ENCODE assay signal across 30 cellular contexts in genomic region chr11:11366793-11367192, GRCh38. TPM values are rescaled to one million over a fixed set of nuclear protein-coding genes. Genes with fewer than 3 reads are reported as not detected.
DNase-seq lines count a peak whose midpoint lies in the region; ATAC-seq and TF ChIP-seq lines count a peak whose summit lies in the region.
"Had no signal": no experiment of that assay in that cellular context is flagged by ENCODE, and none has a peak within 500 bp of the region (broad histone marks: within the 10 kb centered on the region; RNA-seq: fewer than 3 reads in every experiment).

No MANE protein-coding gene starts in this region.

- H3K36me3 ChIP-seq in HCT116 (ENCODE audit: control insufficient read depth in 1 of 2, insufficient read depth in 2 of 2, low read length in 2 of 2) (peaks cover 0 to 5% of the 10 kb centered on the region in 2 experiments; a peak in 1 of 4 replicates), neural progenitor cell (no peaks in the 10 kb centered on the region)
- H3K36me3 ChIP-seq: breast epithelium had no signal

- H3K4me3 Mint-ChIP-seq in endothelial cell (ENCODE audit: unreplicated experiment) (peak overlapping the region; percentile 39), neural progenitor cell (no peak overlapping the region)
- H3K4me3 Mint-ChIP-seq in stimulated activated naive CD8-positive, alpha-beta T cell treated with anti-CD3 and anti-CD28 coated beads, Interleukin-15, amount 100 ng/mL, for 72 hours, result no peak overlapping the region
- H3K4me3 Mint-ChIP-seq: effector memory CD8-positive, alpha-beta T cell; nephron had no signal

- RAD21 ChIA-PET in HCT116 (lab: Charles Lee; ENCODE audit: low non-redundant PET in 1 of 2, low total read pairs in 2 of 2, uncharacterized antibody in 2 of 2, unreplicated experiment in 2 of 2), result no interaction called here

- H2AFZ ChIP-seq in HCT116 (ENCODE audit: low read depth, low read length, poor library complexity, severe bottlenecking), result no peak overlapping the region
- no peak overlapping the region for H2AFZ ChIP-seq in neural progenitor cell (replicated peaks)
- H2AFZ ChIP-seq: PC-9 had no signal

- CTCF ChIA-PET in HCT116 (lab: Charles Lee), result no interaction called here

- H3K9ac ChIP-seq in HCT116 (ENCODE audit: low read length), result no peak overlapping the region
- no peak overlapping the region for H3K9ac ChIP-seq in neural progenitor cell
- H3K9ac ChIP-seq: KMS-11 had no signal

- no peaks in the 10 kb centered on the region for H3F3A ChIP-seq in neural progenitor cell (ENCODE audit: low read depth)

- no peak for TF ChIP-seq CTCF in HCT116 (IDR thresholded peaks at IDR 0.05 in 2 of 3, conservative IDR thresholded peaks at IDR 0.05 in 1 of 3; ENCODE audit: borderline replicate concordance in 1 of 3, insufficient read depth in 1 of 3, low read depth in 2 of 3, low read length in 2 of 3)
- no peak for TF ChIP-seq CTCF in endothelial cell (IDR thresholded peaks at IDR 0.05; ENCODE audit: unreplicated experiment)
- TF ChIP-seq CTCF in neural progenitor cell (IDR thresholded peaks at IDR 0.05), result no peak

- H3K27ac Mint-ChIP-seq in endothelial cell (ENCODE audit: unreplicated experiment) (no peak overlapping the region), neural progenitor cell (no peak overlapping the region)
- no peak overlapping the region for H3K27ac Mint-ChIP-seq in stimulated activated naive CD8-positive, alpha-beta T cell treated with anti-CD3 and anti-CD28 coated beads, Interleukin-15, amount 100 ng/mL, for 72 hours
- H3K27ac Mint-ChIP-seq: activated T-helper 2 cell treated with anti-CD3 and anti-CD28 coated beads, Interferon-gamma antibody, Interleukin-2, Interleukin-4, amounts not matched to agents 10 μg/mL and 5 μg/mL and 100 μg/mL, durations not matched to agents 14 hours and 24 hours and 36 hours; effector memory CD8-positive, alpha-beta T cell; nephron had no signal

- no peak for ATAC-seq in HCT116
- ATAC-seq in stimulated activated naive CD8-positive, alpha-beta T cell treated with anti-CD3 and anti-CD28 coated beads, Interleukin-15, amount 100 ng/mL, for 72 hours, result no peak
- ATAC-seq: effector memory CD8-positive, alpha-beta T cell; esophagus mucosa had no signal

- TF ChIP-seq RAD21 in HCT116 (IDR thresholded peaks at IDR 0.05; ENCODE audit: low read depth), result no peak

- H3K4me1 ChIP-seq in HCT116 (ENCODE audit: control insufficient read depth in 1 of 2, insufficient read depth in 2 of 2, low read length in 2 of 2) (no peaks in the 10 kb centered on the region), neural progenitor cell (no peaks in the 10 kb centered on the region)
- H3K4me1 ChIP-seq: breast epithelium had no signal

- POLR2A ChIA-PET in HCT116 (lab: Charles Lee), result no interaction called here

- H4K20me1 ChIP-seq in HCT116 (ENCODE audit: insufficient read depth) (no peaks in the 10 kb centered on the region), neural progenitor cell (ENCODE audit: low read depth) (no peaks in the 10 kb centered on the region)

- no TSS peak for BruUV-seq in HCT116 (replicated peaks; lab: Mats Ljungman, UMichigan)

- no peak overlapping the region for H3K4me2 ChIP-seq in HCT116 (ENCODE audit: low read length)
- H3K4me2 ChIP-seq in neural progenitor cell, result no peak overlapping the region
- H3K4me2 ChIP-seq: KMS-11, PC-9 had no signal

- H3K27me3 Mint-ChIP-seq in endothelial cell (ENCODE audit: unreplicated experiment), result peaks cover 3% of the 10 kb centered on the region
- no peaks in the 10 kb centered on the region for H3K27me3 Mint-ChIP-seq in stimulated activated naive CD8-positive, alpha-beta T cell treated with anti-CD3 and anti-CD28 coated beads, Interleukin-15, amount 100 ng/mL, for 72 hours
- peaks cover 4% of the 10 kb centered on the region for H3K27me3 Mint-ChIP-seq in neural progenitor cell (ENCODE audit: insufficient read depth, low read depth)

- peaks cover 53% of the 10 kb centered on the region for H3K36me3 Mint-ChIP-seq in endothelial cell (ENCODE audit: low read depth, unreplicated experiment)
- no peaks in the 10 kb centered on the region for H3K36me3 Mint-ChIP-seq in neural progenitor cell

- no peaks in the 10 kb centered on the region for H3K79me2 ChIP-seq in HCT116 (ENCODE audit: insufficient read depth, low read length)
- H3K79me2 ChIP-seq in neural progenitor cell (ENCODE audit: low read depth), result no peaks in the 10 kb centered on the region

- H3K9me3 Mint-ChIP-seq in endothelial cell (ENCODE audit: unreplicated experiment) (no peaks in the 10 kb centered on the region), neural progenitor cell (no peaks in the 10 kb centered on the region)
- H3K9me3 Mint-ChIP-seq in stimulated activated naive CD8-positive, alpha-beta T cell treated with anti-CD3 and anti-CD28 coated beads, Interleukin-15, amount 100 ng/mL, for 72 hours, result peaks cover 0 to 7% of the 10 kb centered on the region in 2 donors
- H3K9me3 Mint-ChIP-seq: activated T-helper 2 cell treated with anti-CD3 and anti-CD28 coated beads, Interferon-gamma antibody, Interleukin-2, Interleukin-4, amounts not matched to agents 10 μg/mL and 5 μg/mL and 100 μg/mL, durations not matched to agents 14 hours and 24 hours and 36 hours had no signal

- TF ChIP-seq POLR2A in HCT116 (IDR thresholded peaks at IDR 0.05; ENCODE audit: borderline replicate concordance, extremely low read depth, insufficient read depth, insufficient read length), result no peak

- DNase-seq in HCT116 (ENCODE audit: low read depth, low spot score), result no peak
- DNase-seq in RKO (ENCODE audit: low spot score), result peak; percentile 8
- DNase-seq in endothelial cell (ENCODE audit: low spot score), result no peak
- DNase-seq in myocyte (ENCODE audit: low read depth), result peak; percentile 51
- no peak for DNase-seq in stimulated activated naive CD8-positive, alpha-beta T cell treated with anti-CD3 and anti-CD28 coated beads, Interleukin-15, amount 100 ng/mL, for 72 hours
- DNase-seq in neural progenitor cell (ENCODE audit: low spot score), result no peak
- no peak for DNase-seq in cerebellar nuclear complex (lab: John Stamatoyannopoulos, UW)
- DNase-seq: activated CD4-positive, alpha-beta T cell treated with anti-CD3 and anti-CD28 coated beads for 48 hours; activated naive CD4-positive, alpha-beta T cell treated with anti-CD3 and anti-CD28 coated beads, Interleukin-2, amount 50 U/mL, for 16 hours; activated T-cell treated with anti-CD3 and anti-CD28 coated beads for 4 hours; amygdala; C1 segment of cervical spinal cord; COR-L47; effector memory CD8-positive, alpha-beta T cell; GF-D8; hippocampal formation; NCI-H1417; NCI-H2029 treated with DMSO at 0.1 percent for 48 hours; NCI-H69; PC-9; SHP77; stimulated activated CD4-positive, alpha-beta T cell treated with anti-CD3 and anti-CD28 coated beads, Interleukin-4, amount 100 ng/mL, for 24 hours had no signal

- H3K9me3 ChIP-seq in HCT116 (ENCODE audit: control insufficient read depth in 1 of 2, insufficient read depth in 1 of 2, low read depth in 1 of 2, low read length in 2 of 2) (peaks cover 0 to 4% of the 10 kb centered on the region in 2 experiments; a peak in 1 of 4 replicates), neural progenitor cell (ENCODE audit: low read depth) (no peaks in the 10 kb centered on the region)
- H3K9me3 ChIP-seq: breast epithelium had no signal

- no peak overlapping the region for H3K4me3 ChIP-seq in HCT116 (replicated peaks in 1 of 2; ENCODE audit: low read depth in 1 of 2, low read length in 2 of 2)
- no peak overlapping the region for H3K4me3 ChIP-seq in neural progenitor cell
- H3K4me3 ChIP-seq: breast epithelium, coronary artery, lung, PC-9, tibial nerve had no signal

- no peaks in the 10 kb centered on the region for H3K4me1 Mint-ChIP-seq in endothelial cell (ENCODE audit: unreplicated experiment)
- H3K4me1 Mint-ChIP-seq in stimulated activated naive CD8-positive, alpha-beta T cell treated with anti-CD3 and anti-CD28 coated beads, Interleukin-15, amount 100 ng/mL, for 72 hours, result no peaks in the 10 kb centered on the region
- H3K4me1 Mint-ChIP-seq in neural progenitor cell, result no peaks in the 10 kb centered on the region

- H3K27me3 ChIP-seq in HCT116 (ENCODE audit: insufficient read depth, low read length), result no peaks in the 10 kb centered on the region
- no peaks in the 10 kb centered on the region for H3K27me3 ChIP-seq in neural progenitor cell
- H3K27me3 ChIP-seq: breast epithelium, tibial nerve had no signal

- no peak overlapping the region for H3K27ac ChIP-seq in HCT116 (ENCODE audit: low read depth, low read length)
- H3K27ac ChIP-seq in neural progenitor cell, result no peak overlapping the region
- H3K27ac ChIP-seq: breast epithelium, coronary artery, KMS-11, PC-9, tibial nerve had no signal

- intact Hi-C loops in HCT116 (cut with micrococcal nuclease), result no loop called here

- H3K9me2 ChIP-seq in HCT116 (ENCODE audit: insufficient read depth), result no peaks in the 10 kb centered on the region

TF ChIP-seq in HCT116, 20 proteins besides CTCF, POLR2A, EP300 and RAD21 (continues in another document):
- no peak for TF ChIP-seq YY1 (IDR thresholded peaks at IDR 0.05; ENCODE audit: extremely low read depth, insufficient replicate concordance, low read depth, low read length)
- TF ChIP-seq ELF1 (IDR thresholded peaks at IDR 0.05; ENCODE audit: borderline replicate concordance, low read depth), result no peak
- no peak for TF ChIP-seq EZH2phosphoT487 (IDR thresholded peaks at IDR 0.05; ENCODE audit: borderline replicate concordance)

RNA-seq across cellular contexts. Expression of gene CSNK2A3, which starts 13.7 kb away (rescaled TPM):
- total RNA-seq in HCT116 (2021; ENCODE audit: unreplicated experiment), result 2.0 TPM
- polyA plus RNA-seq in HCT116 (2012), result 1.3 and 1.5 TPM in 2 replicates
- total RNA-seq in endothelial cell (ENCODE audit: unreplicated experiment), result 4.3 TPM
- total RNA-seq in myocyte, result 2.1 and 2.9 TPM in 2 replicates
- 1.3 TPM for polyA plus RNA-seq in myocyte (2012)
- total RNA-seq in neural progenitor cell (ENCODE audit: low replicate concordance), result 1.7 and 5.9 TPM in 2 replicates

Comparison
In these comparisons a context has a peak if more than half of its experiments do, and no peak if none do; other contexts are left out.
1. DNase-seq: peak in RKO (single experiment) and myocyte (single experiment); none in HCT116 (single experiment), endothelial cell (single experiment), stimulated activated naive CD8-positive, alpha-beta T cell treated with anti-CD3 and anti-CD28 coated beads, Interleukin-15, amount 100 ng/mL, for 72 hours (0 of 2), neural progenitor cell (single experiment) and cerebellar nuclear complex (0 of 2).